In the genomic region with DNA sequence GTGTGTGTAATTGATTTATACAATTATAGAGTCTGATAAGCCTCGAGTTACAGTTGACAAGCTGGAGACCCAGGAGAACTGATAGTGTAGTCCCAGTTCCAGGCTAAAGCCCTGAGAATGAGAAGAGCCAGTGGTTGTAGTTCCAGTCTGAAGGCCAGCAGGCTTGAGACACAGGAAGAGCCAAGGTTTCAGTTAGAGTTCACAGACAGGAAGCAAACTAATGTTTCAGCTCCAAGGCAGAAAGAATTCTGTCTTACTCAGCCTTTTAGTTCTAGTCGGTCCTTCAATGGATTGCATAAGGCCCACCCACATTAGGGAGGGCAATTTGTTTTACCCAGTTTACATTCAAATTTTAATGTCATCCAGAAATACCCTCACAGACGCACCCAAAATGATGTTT, we compare ENCODE assay signal across 25 cellular contexts.
DNase-seq lines count a peak whose midpoint lies in the region; ATAC-seq, FAIRE-seq and TF ChIP-seq lines count a peak whose summit lies in the region.
"Had no signal": no experiment of that assay in that cellular context is flagged by ENCODE, and none has a peak within 500 bp of the region (broad histone marks: within the 10 kb centered on the region; RNA-seq: fewer than 3 reads in every experiment).

No MANE protein-coding gene starts in this region.

- H3K4me1 ChIP-seq in IMR-90 (ENCODE audit: control insufficient read depth, insufficient read depth, low read length) (no peaks in the 10 kb centered on the region), astrocyte (ENCODE audit: insufficient read depth, low read length) (no peaks in the 10 kb centered on the region)
- H3K4me1 ChIP-seq: breast epithelium, foreskin keratinocyte, testis had no signal

- no peak overlapping the region for H3K4ac ChIP-seq in IMR-90 (ENCODE audit: low read depth, low read length)

- no peak overlapping the region for H2BK15ac ChIP-seq in IMR-90 (ENCODE audit: low read depth, low read length)

- CTCF ChIA-PET in IMR-90 (lab: Yijun Ruan, JAX) = no interaction called here

- no peak overlapping the region for H3K4me2 ChIP-seq in IMR-90 (ENCODE audit: low read depth, low read length)
- H3K4me2 ChIP-seq in astrocyte (ENCODE audit: low read length) = no peak overlapping the region

- H3K36me3 ChIP-seq in IMR-90 (ENCODE audit: control insufficient read depth, insufficient read depth, low read length) (no peaks in the 10 kb centered on the region), astrocyte (ENCODE audit: insufficient read depth, low read length) (no peaks in the 10 kb centered on the region)
- H3K36me3 ChIP-seq: breast epithelium, neutrophil had no signal

- in situ Hi-C loops in IMR-90 (cut with MboI; ENCODE audit: low sequenced_read_pairs) = no loop called here

- no CpG with 5 or more reads among the region's 3 CpGs for WGBS in IMR-90 (ENCODE audit: extremely low coverage in 2 of 2, insufficient read length in 1 of 2), 2 experiments

- H3K4me3 ChIP-seq in IMR-90 (ENCODE audit: insufficient read depth, low read depth, low read length) (no peak overlapping the region), astrocyte (ENCODE audit: insufficient read depth, low read depth, low read length) (no peak overlapping the region), fibroblast of the aortic adventitia (ENCODE audit: low read depth, low read length) (no peak overlapping the region)
- H3K4me3 ChIP-seq: breast epithelium, testis had no signal

- no peak overlapping the region for H3K23ac ChIP-seq in IMR-90 (ENCODE audit: low read depth, low read length)

- no peak overlapping the region for H3K14ac ChIP-seq in IMR-90 (replicated peaks; ENCODE audit: low read depth, low read length)

- TF ChIP-seq CTCF in IMR-90 (conservative IDR thresholded peaks at IDR 0.05; ENCODE audit: low read depth, low read length) = no peak
- TF ChIP-seq CTCF in astrocyte (IDR thresholded peaks at IDR 0.05; ENCODE audit: insufficient read depth, low read depth, low read length) = no peak
- no peak for TF ChIP-seq CTCF in fibroblast of the aortic adventitia (IDR thresholded peaks at IDR 0.05; ENCODE audit: insufficient read depth, low read length)

- H3K9me3 ChIP-seq in IMR-90 (ENCODE audit: control insufficient read depth, insufficient read depth, low read length) = no peaks in the 10 kb centered on the region
- H3K9me3 ChIP-seq in astrocyte (ENCODE audit: insufficient read depth, low read depth, low read length) = no peaks in the 10 kb centered on the region
- H3K9me3 ChIP-seq: neutrophil, testis had no signal

- no peaks in the 10 kb centered on the region for H3K79me2 ChIP-seq in astrocyte (ENCODE audit: insufficient read depth, low read length)

- FAIRE-seq in astrocyte (lab: Jason Lieb, UNC) = peak; percentile 70
- FAIRE-seq: endometrium, HepG2, islet of Langerhans had no signal

- no peak overlapping the region for H2BK20ac ChIP-seq in IMR-90 (ENCODE audit: low read depth, low read length)

- H3K27ac ChIP-seq in IMR-90 (ENCODE audit: insufficient read depth, low read length) = no peak overlapping the region
- H3K27ac ChIP-seq in astrocyte (ENCODE audit: low read depth, low read length) = no peak overlapping the region
- H3K27ac ChIP-seq: breast epithelium, foreskin keratinocyte, neutrophil, testis, VCaP had no signal

- H3K27ac Mint-ChIP-seq in astrocyte (ENCODE audit: unreplicated experiment) = no peak overlapping the region
- H3K27ac Mint-ChIP-seq in activated T-cell treated with anti-CD3 and anti-CD28 coated beads, Interleukin-2, amount 50 U/mL, for 72 hours = no peak overlapping the region
- H3K27ac Mint-ChIP-seq: stimulated activated memory B cell treated with anti-CD40 and anti-IgM and Interleukin-4, amounts not matched to agents 10 μg/mL and 1 μg/mL and 100 μg/mL, for 72 hours; T-helper 1 cell treated with Interleukin-12 subunit alpha and Interleukin-12 subunit beta and Interleukin-4 antibody, amounts not matched to agents 30 μg/mL and 1 μg/mL, for 36 hours had no signal

- dilution Hi-C loops in IMR-90 (cut with HindIII; ENCODE audit: low sequenced_read_pairs, unreplicated experiment) = no loop called here

- TF ChIP-seq POLR2A in IMR-90 (IDR thresholded peaks at IDR 0.05; ENCODE audit: low read depth, low read length) = no peak

- ATAC-seq in IMR-90 (ENCODE audit: low read depth) = no peak
- no peak for ATAC-seq in GM21723 (IDR thresholded peaks at IDR 0.05; ENCODE audit: unreplicated experiment)
- ATAC-seq in activated T-cell treated with anti-CD3 and anti-CD28 coated beads, Interleukin-2, amount 50 U/mL, for 72 hours (replicated peaks in 1 of 2) = no peak
- no peak for ATAC-seq in GM18867 (IDR thresholded peaks at IDR 0.05; ENCODE audit: unreplicated experiment)
- ATAC-seq: foreskin keratinocyte; HepG2; stimulated activated memory B cell treated with anti-CD40 and anti-IgM and Interleukin-4, amounts not matched to agents 10 μg/mL and 1 μg/mL and 100 μg/mL, for 72 hours had no signal

- H3K4me1 Mint-ChIP-seq in astrocyte (ENCODE audit: low read depth, unreplicated experiment) = no peaks in the 10 kb centered on the region
- no peaks in the 10 kb centered on the region for H3K4me1 Mint-ChIP-seq in activated T-cell treated with anti-CD3 and anti-CD28 coated beads, Interleukin-2, amount 50 U/mL, for 72 hours (ENCODE audit: low read depth)
- H3K4me1 Mint-ChIP-seq: stimulated activated memory B cell treated with anti-CD40 and anti-IgM and Interleukin-4, amounts not matched to agents 10 μg/mL and 1 μg/mL and 100 μg/mL, for 72 hours had no signal

- TF ChIP-seq RAD21 in IMR-90 (IDR thresholded peaks at IDR 0.05; ENCODE audit: low read length) = no peak

- H2AFZ ChIP-seq in IMR-90 (replicated peaks; ENCODE audit: low read length, poor library complexity) (no peak overlapping the region), astrocyte (ENCODE audit: low read depth, low read length) (no peak overlapping the region)

- H3K9me3 Mint-ChIP-seq in astrocyte (ENCODE audit: unreplicated experiment) = peaks cover under 1% of the 10 kb centered on the region
- H3K9me3 Mint-ChIP-seq in activated T-cell treated with anti-CD3 and anti-CD28 coated beads, Interleukin-2, amount 50 U/mL, for 72 hours = peaks cover 6% of the 10 kb centered on the region in 2 donors

- no peak overlapping the region for H2AK9ac ChIP-seq in IMR-90 (replicated peaks; ENCODE audit: low read depth, low read length, poor library complexity)

- POLR2A ChIA-PET in IMR-90 (lab: Charles Lee; ENCODE audit: unreplicated experiment) = no interaction called here

- H4K8ac ChIP-seq in IMR-90 (ENCODE audit: low read depth in 2 of 2, low read length in 2 of 2) = no peak overlapping the region

- H3K9ac ChIP-seq in IMR-90 (ENCODE audit: low read depth, low read length) (no peak overlapping the region), astrocyte (ENCODE audit: low read length) (no peak overlapping the region)

- H3K79me1 ChIP-seq in IMR-90 (ENCODE audit: low read depth in 1 of 2, low read length in 2 of 2) = no peaks in the 10 kb centered on the region

- H2AK5ac ChIP-seq in IMR-90 (ENCODE audit: low read depth, low read length) = no peak overlapping the region

- DNase-seq in IMR-90 (peak; percentile 40), astrocyte (ENCODE audit: low read depth) (peak; percentile 28), fibroblast of the aortic adventitia (ENCODE audit: low read depth) (peak; percentile 37), germinal center (ENCODE audit: low spot score) (no peak)
- no peak for DNase-seq in activated T-cell treated with anti-CD3 and anti-CD28 coated beads, Interleukin-2, amount 50 U/mL, for 72 hours
- DNase-seq: activated effector memory CD4-positive, alpha-beta T cell treated with anti-CD3 and anti-CD28 coated beads, Interleukin-2, amount 50 U/mL, for 16 hours; DMS53; GOT3; hippocampal formation; NCI-H1436 treated with DMSO at 0.1 percent for 48 hours; NCI-H526 treated with DMSO at 0.1 percent for 48 hours; RPMI8226; stimulated activated CD4-positive, alpha-beta T cell treated with anti-CD3 and anti-CD28 coated beads, Interleukin-1b, Interleukin-23, amount 100 ng/mL, for 48 hours; testis had no signal

- no peak overlapping the region for H3K4me3 Mint-ChIP-seq in astrocyte (ENCODE audit: unreplicated experiment)
- H3K4me3 Mint-ChIP-seq in activated T-cell treated with anti-CD3 and anti-CD28 coated beads, Interleukin-2, amount 50 U/mL, for 72 hours = no peak overlapping the region
- H3K4me3 Mint-ChIP-seq: stimulated activated memory B cell treated with anti-CD40 and anti-IgM and Interleukin-4, amounts not matched to agents 10 μg/mL and 1 μg/mL and 100 μg/mL, for 72 hours; T-helper 1 cell treated with Interleukin-12 subunit alpha and Interleukin-12 subunit beta and Interleukin-4 antibody, amounts not matched to agents 30 μg/mL and 1 μg/mL, for 36 hours had no signal

- no peak overlapping the region for H3K56ac ChIP-seq in IMR-90 (ENCODE audit: extremely low read depth, insufficient read depth, low read length)

- no peak overlapping the region for H2BK5ac ChIP-seq in IMR-90 (ENCODE audit: low read depth, low read length, poor library complexity, severe bottlenecking)

- H3K27me3 ChIP-seq in IMR-90 (ENCODE audit: control insufficient read depth, insufficient read depth, low read length) (no peaks in the 10 kb centered on the region), astrocyte (ENCODE audit: insufficient read depth, low read length) (no peaks in the 10 kb centered on the region)
- H3K27me3 ChIP-seq: breast epithelium, foreskin keratinocyte, neutrophil, testis had no signal

- no peaks in the 10 kb centered on the region for H4K20me1 ChIP-seq in IMR-90 (ENCODE audit: insufficient read depth, low read length)
- no peaks in the 10 kb centered on the region for H4K20me1 ChIP-seq in astrocyte (ENCODE audit: insufficient read depth, low read length)

- no peak overlapping the region for H2BK120ac ChIP-seq in IMR-90 (ENCODE audit: low read depth, low read length)

- BruUV-seq in IMR-90 (replicated peaks; lab: Mats Ljungman, UMichigan) = no TSS peak

- H3K27me3 Mint-ChIP-seq in astrocyte (ENCODE audit: low read depth, unreplicated experiment) = no peaks in the 10 kb centered on the region
- no peaks in the 10 kb centered on the region for H3K27me3 Mint-ChIP-seq in activated T-cell treated with anti-CD3 and anti-CD28 coated beads, Interleukin-2, amount 50 U/mL, for 72 hours (ENCODE audit: low read depth)
- H3K27me3 Mint-ChIP-seq: stimulated activated memory B cell treated with anti-CD40 and anti-IgM and Interleukin-4, amounts not matched to agents 10 μg/mL and 1 μg/mL and 100 μg/mL, for 72 hours had no signal

- H4K91ac ChIP-seq in IMR-90 (ENCODE audit: insufficient read depth, low read depth, low read length) = no peak overlapping the region

- no peaks in the 10 kb centered on the region for H3K9me1 ChIP-seq in IMR-90 (ENCODE audit: insufficient read depth, low read length)

- H3K36me3 Mint-ChIP-seq in astrocyte (ENCODE audit: low read depth, unreplicated experiment) = peaks cover 2% of the 10 kb centered on the region
- H3K36me3 Mint-ChIP-seq in activated T-cell treated with anti-CD3 and anti-CD28 coated beads, Interleukin-2, amount 50 U/mL, for 72 hours (ENCODE audit: insufficient read depth in 2 of 2) = peaks cover 4 to 12% of the 10 kb centered on the region in 2 donors

- H4K5ac ChIP-seq in IMR-90 (ENCODE audit: low read depth, low read length) = no peak overlapping the region

- H3K18ac ChIP-seq in IMR-90 (ENCODE audit: low read depth, low read length) = no peak overlapping the region

- intact Hi-C loops in IMR-90 (cut with micrococcal nuclease) = no loop called here

Comparison
In these comparisons a context has a peak if more than half of its experiments do, and no peak if none do; other contexts are left out.
1. DNase-seq: peak in IMR-90 (single experiment), astrocyte (single experiment) and fibroblast of the aortic adventitia (single experiment); none in activated T-cell treated with anti-CD3 and anti-CD28 coated beads, Interleukin-2, amount 50 U/mL, for 72 hours (0 of 2) and germinal center (single experiment).